8 cellular contexts compared by ENCODE assay signal in genomic region chr16:23408242-23409201, GRCh38. TPM values are rescaled to one million over a fixed set of nuclear protein-coding genes. Genes with fewer than 3 reads are reported as not detected.
A peak's percentile ranks its signal among the peaks of the same experiment; 100 is the strongest.
DNase-seq lines count a peak whose midpoint lies in the region; ATAC-seq, FAIRE-seq and TF ChIP-seq lines count a peak whose summit lies in the region.

No MANE protein-coding gene starts in this region.

- H3K4me3 Mint-ChIP-seq in GM23338, result no peak overlapping the region
- H3K4me3 Mint-ChIP-seq in effector memory CD8-positive, alpha-beta T cell, result no peak overlapping the region
- H3K4me3 Mint-ChIP-seq in T-helper 2 cell treated with Interferon-gamma antibody and Interleukin-4, amounts not matched to agents 5 μg/mL and 100 μg/mL, for 36 hours, result no peak overlapping the region

- peak; percentile 16 for DNase-seq in GM23338 (ENCODE audit: low spot score)
- DNase-seq in Panc1 (ENCODE audit: low read depth, low spot score), result no peak
- peak; percentile 51 to 73 for DNase-seq in frontal cortex (ENCODE audit: low spot score in 2 of 2)
- peak; percentile 67 for DNase-seq in retina
- no peak for DNase-seq in effector memory CD8-positive, alpha-beta T cell
- no peak for DNase-seq in T-helper 2 cell treated with Interferon-gamma antibody and Interleukin-4, amounts not matched to agents 5 μg/mL and 100 μg/mL, for 36 hours (ENCODE audit: low spot score)

- no peaks in the 10 kb centered on the region for H4K20me1 ChIP-seq in GM23338 (replicated peaks; ENCODE audit: insufficient read depth)

- CTCF ChIA-PET in Panc1 (lab: Charles Lee), result interaction anchor here (0.6 to 0.7 kb wide), 4 partner anchors 15 to 323 kb away, joined by 3 to 7 read pairs (median 4); no protein-coding TSS in a partner anchor

- H3K36me3 ChIP-seq in GM23338 (ENCODE audit: insufficient read depth) (peaks cover 11% of the 10 kb centered on the region; the same call in 1 of the 2 replicates), Panc1 (ENCODE audit: control insufficient read depth, insufficient read depth, low read length) (peaks cover 6% of the 10 kb centered on the region)

- peaks cover 3% of the 10 kb centered on the region for H3K27me3 Mint-ChIP-seq in GM23338 (ENCODE audit: insufficient read depth, low read depth, poor library complexity)
- H3K27me3 Mint-ChIP-seq in effector memory CD8-positive, alpha-beta T cell, result no peaks in the 10 kb centered on the region
- H3K27me3 Mint-ChIP-seq in T-helper 2 cell treated with Interferon-gamma antibody and Interleukin-4, amounts not matched to agents 5 μg/mL and 100 μg/mL, for 36 hours (ENCODE audit: low read depth), result no peaks in the 10 kb centered on the region

- in situ Hi-C loops in Panc1 (cut with HindIII; ENCODE audit: low pct_unique_long_range_greater_than_20kb, low sequenced_read_pairs), result no loop called here

- no peaks in the 10 kb centered on the region for H3K9me3 ChIP-seq in Panc1 (ENCODE audit: control insufficient read depth, insufficient read depth, low read depth, low read length)

- TF ChIP-seq CTCF in GM23338 (conservative IDR thresholded peaks at IDR 0.05; ENCODE audit: low read depth in 2 of 2) (no peak), Panc1 (IDR thresholded peaks at IDR 0.05) (no peak)

- peaks cover 20% of the 10 kb centered on the region for H3K4me1 Mint-ChIP-seq in GM23338
- H3K4me1 Mint-ChIP-seq in effector memory CD8-positive, alpha-beta T cell (ENCODE audit: low read depth in 2 of 2), result no peaks in the 10 kb centered on the region
- H3K4me1 Mint-ChIP-seq in T-helper 2 cell treated with Interferon-gamma antibody and Interleukin-4, amounts not matched to agents 5 μg/mL and 100 μg/mL, for 36 hours (ENCODE audit: low read depth), result no peaks in the 10 kb centered on the region

- H3K4me3 ChIP-seq in GM23338, result no peak overlapping the region
- H3K4me3 ChIP-seq in Panc1 (ENCODE audit: low read depth in 2 of 2, low read length in 2 of 2), result no peak overlapping the region

- no peak overlapping the region for H3K4me2 ChIP-seq in GM23338

- H3K9me2 ChIP-seq in GM23338 (ENCODE audit: insufficient read depth), result no peaks in the 10 kb centered on the region

- no TSS peak for BruUV-seq in Panc1 (replicated peaks; lab: Mats Ljungman, UMichigan)

- H3K27ac ChIP-seq in GM23338 (ENCODE audit: low read depth) (peak overlapping the region; percentile 89), Panc1 (ENCODE audit: low read length) (peak overlapping the region; percentile 73; the same call in 1 of the 2 replicates)

- POLR2A ChIA-PET in Panc1 (lab: Charles Lee), result interaction anchor here (0.6 kb wide), 1 partner anchor 95 kb away, joined by 3 read pairs; no protein-coding TSS in a partner anchor

- H3F3A ChIP-seq in GM23338 (replicated peaks; ENCODE audit: low read depth), result no peaks in the 10 kb centered on the region

- no peak overlapping the region for H2AFZ ChIP-seq in GM23338

- peak overlapping the region; percentile 52 for H3K27ac Mint-ChIP-seq in GM23338
- H3K27ac Mint-ChIP-seq in effector memory CD8-positive, alpha-beta T cell, result peak overlapping the region in 1 of 2 donors; percentile 15
- H3K27ac Mint-ChIP-seq in T-helper 2 cell treated with Interferon-gamma antibody and Interleukin-4, amounts not matched to agents 5 μg/mL and 100 μg/mL, for 36 hours, result no peak overlapping the region

- H3K79me2 ChIP-seq in GM23338 (replicated peaks; ENCODE audit: insufficient read depth), result no peaks in the 10 kb centered on the region

- H3K9me3 Mint-ChIP-seq in GM23338, result no peaks in the 10 kb centered on the region
- H3K9me3 Mint-ChIP-seq in effector memory CD8-positive, alpha-beta T cell, result no peaks in the 10 kb centered on the region
- no peaks in the 10 kb centered on the region for H3K9me3 Mint-ChIP-seq in T-helper 2 cell treated with Interferon-gamma antibody and Interleukin-4, amounts not matched to agents 5 μg/mL and 100 μg/mL, for 36 hours

- ATAC-seq in GM23338, result peak; percentile 75
- peak; percentile 73; the same call in 1 of the 2 replicates for ATAC-seq in Panc1
- ATAC-seq in effector memory CD8-positive, alpha-beta T cell (replicated peaks), result no peak
- ATAC-seq in HG03175 (IDR thresholded peaks at IDR 0.05; ENCODE audit: unreplicated experiment), result no peak
- no peak for ATAC-seq in GM18873 (IDR thresholded peaks at IDR 0.05; ENCODE audit: low FRiP score, unreplicated experiment)

- peaks cover 20% of the 10 kb centered on the region for H3K36me3 Mint-ChIP-seq in GM23338 (ENCODE audit: low read depth)
- peaks cover 63% of the 10 kb centered on the region for H3K36me3 Mint-ChIP-seq in effector memory CD8-positive, alpha-beta T cell (ENCODE audit: insufficient read depth)
- H3K36me3 Mint-ChIP-seq in T-helper 2 cell treated with Interferon-gamma antibody and Interleukin-4, amounts not matched to agents 5 μg/mL and 100 μg/mL, for 36 hours (ENCODE audit: low read depth), result peaks cover 10% of the 10 kb centered on the region

- intact Hi-C loops in Panc1 (cut with micrococcal nuclease; ENCODE audit: unreplicated experiment), result no loop called here

- peaks cover 16% of the 10 kb centered on the region for H3K4me1 ChIP-seq in GM23338 (ENCODE audit: insufficient read depth)
- H3K4me1 ChIP-seq in Panc1 (ENCODE audit: control insufficient read depth, insufficient read depth, low read length), result peaks cover 36% of the 10 kb centered on the region

- FAIRE-seq in frontal cortex (lab: Jason Lieb, UNC), result no peak

- H3K27me3 ChIP-seq in GM23338 (ENCODE audit: insufficient read depth) (no peaks in the 10 kb centered on the region), Panc1 (ENCODE audit: control insufficient read depth, insufficient read depth, low read length) (no peaks in the 10 kb centered on the region)

TF ChIP-seq in GM23338, 12 proteins besides CTCF, POLR2A, EP300 and RAD21 (continues in another document):
- TF ChIP-seq JUNB (IDR thresholded peaks at IDR 0.05; ENCODE audit: unreplicated experiment) (no peak), ZNF114 (CRISPR knock-in tag; IDR thresholded peaks at IDR 0.05) (no peak), ZNF331 (CRISPR knock-in tag; IDR thresholded peaks at IDR 0.05; ENCODE audit: low read depth) (no peak), EZH2 (IDR thresholded peaks at IDR 0.05; ENCODE audit: low read depth, unreplicated experiment) (no peak), NANOG (IDR thresholded peaks at IDR 0.05; ENCODE audit: borderline replicate concordance) (no peak)
- TF ChIP-seq, protein P1, sequence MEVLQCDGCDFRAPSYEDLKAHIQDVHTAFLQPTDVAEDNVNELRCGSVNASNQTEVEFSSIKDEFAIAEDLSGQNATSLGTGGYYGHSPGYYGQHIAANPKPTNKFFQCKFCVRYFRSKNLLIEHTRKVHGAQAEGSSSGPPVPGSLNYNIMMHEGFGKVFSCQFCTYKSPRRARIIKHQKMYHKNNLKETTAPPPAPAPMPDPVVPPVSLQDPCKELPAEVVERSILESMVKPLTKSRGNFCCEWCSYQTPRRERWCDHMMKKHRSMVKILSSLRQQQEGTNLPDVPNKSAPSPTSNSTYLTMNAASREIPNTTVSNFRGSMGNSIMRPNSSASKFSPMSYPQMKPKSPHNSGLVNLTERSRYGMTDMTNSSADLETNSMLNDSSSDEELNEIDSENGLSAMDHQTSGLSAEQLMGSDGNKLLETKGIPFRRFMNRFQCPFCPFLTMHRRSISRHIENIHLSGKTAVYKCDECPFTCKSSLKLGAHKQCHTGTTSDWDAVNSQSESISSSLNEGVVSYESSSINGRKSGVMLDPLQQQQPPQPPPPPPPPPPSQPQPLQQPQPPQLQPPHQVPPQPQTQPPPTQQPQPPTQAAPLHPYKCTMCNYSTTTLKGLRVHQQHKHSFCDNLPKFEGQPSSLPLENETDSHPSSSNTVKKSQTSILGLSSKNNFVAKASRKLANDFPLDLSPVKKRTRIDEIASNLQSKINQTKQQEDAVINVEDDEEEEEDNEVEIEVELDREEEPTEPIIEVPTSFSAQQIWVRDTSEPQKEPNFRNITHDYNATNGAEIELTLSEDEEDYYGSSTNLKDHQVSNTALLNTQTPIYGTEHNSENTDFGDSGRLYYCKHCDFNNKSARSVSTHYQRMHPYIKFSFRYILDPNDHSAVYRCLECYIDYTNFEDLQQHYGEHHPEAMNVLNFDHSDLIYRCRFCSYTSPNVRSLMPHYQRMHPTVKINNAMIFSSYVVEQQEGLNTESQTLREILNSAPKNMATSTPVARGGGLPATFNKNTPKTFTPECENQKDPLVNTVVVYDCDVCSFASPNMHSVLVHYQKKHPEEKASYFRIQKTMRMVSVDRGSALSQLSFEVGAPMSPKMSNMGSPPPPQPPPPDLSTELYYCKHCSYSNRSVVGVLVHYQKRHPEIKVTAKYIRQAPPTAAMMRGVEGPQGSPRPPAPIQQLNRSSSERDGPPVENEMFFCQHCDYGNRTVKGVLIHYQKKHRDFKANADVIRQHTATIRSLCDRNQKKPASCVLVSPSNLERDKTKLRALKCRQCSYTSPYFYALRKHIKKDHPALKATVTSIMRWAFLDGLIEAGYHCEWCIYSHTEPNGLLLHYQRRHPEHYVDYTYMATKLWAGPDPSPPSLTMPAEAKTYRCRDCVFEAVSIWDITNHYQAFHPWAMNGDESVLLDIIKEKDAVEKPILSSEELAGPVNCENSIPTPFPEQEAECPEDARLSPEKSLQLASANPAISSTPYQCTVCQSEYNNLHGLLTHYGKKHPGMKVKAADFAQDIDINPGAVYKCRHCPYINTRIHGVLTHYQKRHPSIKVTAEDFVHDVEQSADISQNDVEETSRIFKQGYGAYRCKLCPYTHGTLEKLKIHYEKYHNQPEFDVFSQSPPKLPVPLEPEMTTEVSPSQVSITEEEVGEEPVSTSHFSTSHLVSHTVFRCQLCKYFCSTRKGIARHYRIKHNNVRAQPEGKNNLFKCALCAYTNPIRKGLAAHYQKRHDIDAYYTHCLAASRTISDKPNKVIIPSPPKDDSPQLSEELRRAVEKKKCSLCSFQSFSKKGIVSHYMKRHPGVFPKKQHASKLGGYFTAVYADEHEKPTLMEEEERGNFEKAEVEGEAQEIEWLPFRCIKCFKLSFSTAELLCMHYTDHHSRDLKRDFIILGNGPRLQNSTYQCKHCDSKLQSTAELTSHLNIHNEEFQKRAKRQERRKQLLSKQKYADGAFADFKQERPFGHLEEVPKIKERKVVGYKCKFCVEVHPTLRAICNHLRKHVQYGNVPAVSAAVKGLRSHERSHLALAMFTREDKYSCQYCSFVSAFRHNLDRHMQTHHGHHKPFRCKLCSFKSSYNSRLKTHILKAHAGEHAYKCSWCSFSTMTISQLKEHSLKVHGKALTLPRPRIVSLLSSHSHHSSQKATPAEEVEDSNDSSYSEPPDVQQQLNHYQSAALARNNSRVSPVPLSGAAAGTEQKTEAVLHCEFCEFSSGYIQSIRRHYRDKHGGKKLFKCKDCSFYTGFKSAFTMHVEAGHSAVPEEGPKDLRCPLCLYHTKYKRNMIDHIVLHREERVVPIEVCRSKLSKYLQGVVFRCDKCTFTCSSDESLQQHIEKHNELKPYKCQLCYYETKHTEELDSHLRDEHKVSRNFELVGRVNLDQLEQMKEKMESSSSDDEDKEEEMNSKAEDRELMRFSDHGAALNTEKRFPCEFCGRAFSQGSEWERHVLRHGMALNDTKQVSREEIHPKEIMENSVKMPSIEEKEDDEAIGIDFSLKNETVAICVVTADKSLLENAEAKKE (CRISPR knock-in tag; IDR thresholded peaks at IDR 0.05), result no peak

RNA-seq across cellular contexts. Expression of gene COG7, which starts 44.5 kb away (rescaled TPM):
- total RNA-seq in GM23338 (2014; rRNA removed; shearing (Covaris generic)), result 19.6 and 20.0 TPM in 2 replicates
- polyA plus RNA-seq in GM23338 (2016; fragmentation: Nextera tagmentation; extraction: Ambion mirVana), result 9.2 and 10.3 TPM in 2 replicates
- total RNA-seq in Panc1 (2021; ENCODE audit: unreplicated experiment), result 25.3 TPM
- polyA plus RNA-seq in Panc1 (2012; ENCODE audit: insufficient read length), result 29.8 TPM
- total RNA-seq in frontal cortex, result 16.7 TPM

Comparison
In these comparisons a context has a peak if more than half of its experiments do, and no peak if none do; other contexts are left out.
1. ATAC-seq: peak in GM23338 (single experiment) and Panc1 (single experiment); none in effector memory CD8-positive, alpha-beta T cell (single experiment), HG03175 (single experiment) and GM18873 (single experiment).
2. DNase-seq: peak in GM23338 (single experiment), frontal cortex (2 of 2) and retina (single experiment); none in Panc1 (single experiment), effector memory CD8-positive, alpha-beta T cell (0 of 3) and T-helper 2 cell treated with Interferon-gamma antibody and Interleukin-4, amounts not matched to agents 5 μg/mL and 100 μg/mL, for 36 hours (single experiment).